In genomic region chr16:341974-342336, GRCh38 we compare ENCODE assay signal across 1 cellular context.
TF ChIP-seq lines count a peak whose summit lies in the region.

No MANE protein-coding gene starts in this region.

TF ChIP-seq in K562, 482 proteins besides CTCF, POLR2A, EP300 and RAD21:
- TF ChIP-seq NFYB (IDR thresholded peaks at IDR 0.05; ENCODE audit: extremely low read depth, insufficient read length) (peak; percentile 1), SUPT5H (IDR thresholded peaks at IDR 0.05) (peak; percentile 58)
TF ChIP-seq in K562: peak in this region for 2; not testable (repeated sequence) for 480.
